In the genomic region with DNA sequence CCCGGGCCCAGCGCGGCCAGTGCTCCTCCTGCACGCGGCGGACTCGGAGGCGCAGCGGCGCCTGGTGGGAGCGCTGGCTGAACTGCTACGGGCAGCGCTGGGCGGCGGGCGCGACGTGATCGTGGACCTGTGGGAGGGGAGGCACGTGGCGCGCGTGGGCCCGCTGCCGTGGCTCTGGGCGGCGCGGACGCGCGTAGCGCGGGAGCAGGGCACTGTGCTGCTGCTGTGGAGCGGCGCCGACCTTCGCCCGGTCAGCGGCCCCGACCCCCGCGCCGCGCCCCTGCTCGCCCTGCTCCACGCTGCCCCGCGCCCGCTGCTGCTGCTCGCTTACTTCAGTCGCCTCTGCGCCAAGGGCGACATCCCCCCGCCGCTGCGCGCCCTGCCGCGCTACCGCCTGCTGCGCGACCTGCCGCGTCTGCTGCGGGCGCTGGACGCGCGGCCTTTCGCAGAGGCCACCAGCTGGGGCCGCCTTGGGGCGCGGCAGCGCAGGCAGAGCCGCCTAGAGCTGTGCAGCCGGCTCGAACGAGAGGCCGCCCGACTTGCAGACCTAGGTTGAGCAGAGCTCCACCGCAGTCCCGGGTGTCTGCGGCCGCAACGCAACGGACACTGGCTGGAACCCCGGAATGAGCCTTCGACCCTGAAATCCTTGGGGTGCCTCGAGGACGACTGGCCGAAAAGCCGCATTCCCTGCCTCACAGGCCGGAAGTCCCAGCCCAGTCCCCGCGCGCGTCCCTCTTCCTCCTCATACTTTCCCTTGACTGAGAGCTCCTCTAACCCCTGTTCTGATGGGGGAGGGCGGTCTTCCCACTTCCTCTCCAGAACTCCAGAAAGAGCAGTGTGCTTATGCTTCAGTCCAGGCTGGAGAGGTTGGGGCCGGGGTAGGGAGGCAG, we compare ENCODE assay signal across 8 cellular contexts. TPM values are rescaled to one million over a fixed set of nuclear protein-coding genes. Genes with fewer than 3 reads are reported as not detected.
DNase-seq lines count a peak whose midpoint lies in the region; ATAC-seq and TF ChIP-seq lines count a peak whose summit lies in the region.

No MANE protein-coding gene starts in this region.

- TF ChIP-seq POLR2A in prostate gland (IDR thresholded peaks at IDR 0.05) (no peak), GM18505 (IDR thresholded peaks at IDR 0.05; ENCODE audit: borderline replicate concordance, extremely low read depth, insufficient read depth, insufficient read length) (no peak)

- peak overlapping the region; percentile 92 to 94 for H3K27ac ChIP-seq in prostate gland

- peak; percentile 22 to 73 (median 42) for TF ChIP-seq CTCF in prostate gland (IDR thresholded peaks at IDR 0.05)

- no peaks in the 10 kb centered on the region for H3K36me3 ChIP-seq in prostate gland

- peak overlapping the region; percentile 39 to 41 for H3K4me3 ChIP-seq in prostate gland

- H3K4me1 ChIP-seq in prostate gland (replicated peaks): peaks cover 12% of the 10 kb centered on the region

- intact Hi-C loops in prostate gland (cut with DNase I): loop anchor here (1.0 to 10.0 kb wide), 4 partner anchors 25 to 181 kb away; a partner anchor contains a TSS

- peak; percentile 55 for ATAC-seq in GM19438 (IDR thresholded peaks at IDR 0.05; ENCODE audit: low read depth, unreplicated experiment)
- no peak for ATAC-seq in GM18505 (IDR thresholded peaks at IDR 0.05; ENCODE audit: unreplicated experiment)

- WGBS in prostate gland: 5% methylated on average over 89 of the region's 99 CpGs

- DNase-seq in C1 segment of cervical spinal cord (lab: John Stamatoyannopoulos, UW) (peak in 11 of 14 donors; percentile 19 to 72 (median 40)), NOMO-1 treated with DMSO at 0.1 percent for 48 hours (lab: John Stamatoyannopoulos, UW; ENCODE audit: unreplicated experiment) (peak; percentile 39), anterior cingulate cortex (lab: John Stamatoyannopoulos, UW) (peak in 55 of 58 donors; percentile 6 to 77 (median 43)), hepatic stellate cell (ENCODE audit: low spot score) (peak; percentile 53), prostate gland (ENCODE audit: low spot score) (peak; percentile 51), NCI-H2107 (lab: John Stamatoyannopoulos, UW) (no peak)

- no peaks in the 10 kb centered on the region for H3K27me3 ChIP-seq in prostate gland (replicated peaks; ENCODE audit: insufficient read depth)

- H3K9me3 ChIP-seq in prostate gland: no peaks in the 10 kb centered on the region

RNA-seq across cellular contexts. Expression of a gene that starts 1.4 kb away (rescaled TPM):
- 100 to 1,000 TPM in 1 of 2 donors, 10 to 100 TPM in 1; 80.7 to 152 TPM for total RNA-seq in prostate gland

RNA-seq across cellular contexts. Expression of a gene that starts 12.8 kb away (rescaled TPM):
- total RNA-seq in prostate gland: 10 to 100 TPM; 10.1 to 28.2 TPM

RNA-seq across cellular contexts. Expression of a gene that starts 18.1 kb away (rescaled TPM):
- total RNA-seq in prostate gland: 10 to 100 TPM; 46.9 to 64.9 TPM

RNA-seq across cellular contexts. Expression of a gene that starts 25.1 kb away (rescaled TPM):
- total RNA-seq in prostate gland: 10 to 100 TPM; 37.0 to 61.5 TPM

RNA-seq across cellular contexts. Expression of a gene that starts 35.4 kb away (rescaled TPM):
- total RNA-seq in prostate gland: 1 to 10 TPM in 1 of 2 donors, not detected in 1; 3.5 TPM
